In the genomic region with DNA sequence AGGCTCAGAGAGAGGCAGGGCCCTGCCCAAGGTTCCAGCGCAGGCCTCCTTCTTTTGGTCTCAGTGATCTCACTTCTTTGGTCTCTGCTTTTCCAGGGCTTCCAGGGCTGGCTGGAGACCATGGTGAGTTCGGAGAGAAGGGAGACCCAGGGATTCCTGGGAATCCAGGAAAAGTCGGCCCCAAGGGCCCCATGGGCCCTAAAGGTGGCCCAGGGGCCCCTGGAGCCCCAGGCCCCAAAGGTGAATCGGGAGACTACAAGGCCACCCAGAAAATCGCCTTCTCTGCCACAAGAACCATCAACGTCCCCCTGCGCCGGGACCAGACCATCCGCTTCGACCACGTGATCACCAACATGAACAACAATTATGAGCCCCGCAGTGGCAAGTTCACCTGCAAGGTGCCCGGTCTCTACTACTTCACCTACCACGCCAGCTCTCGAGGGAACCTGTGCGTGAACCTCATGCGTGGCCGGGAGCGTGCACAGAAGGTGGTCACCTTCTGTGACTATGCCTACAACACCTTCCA, we compare ENCODE assay signal across 1 cellular context.
TF ChIP-seq lines count a peak whose summit lies in the region.

No MANE protein-coding gene starts in this region.

TF ChIP-seq in HepG2, 621 proteins besides CTCF, POLR2A, EP300 and RAD21:
- TF ChIP-seq RAD51 (IDR thresholded peaks at IDR 0.05; ENCODE audit: borderline replicate concordance) (peak; percentile 32; the same call in 1 of the 2 replicates), KDM4B (CRISPR knock-in tag; IDR thresholded peaks at IDR 0.05) (no peak), GATAD2A (CRISPR knock-in tag; IDR thresholded peaks at IDR 0.05) (no peak), ATF7-NPFF (CRISPR knock-in tag; IDR thresholded peaks at IDR 0.05; ENCODE audit: low read depth) (no peak)
